1 cellular context compared by ENCODE assay signal in genomic region chr15:70100495-70101331, GRCh38.
A peak's percentile ranks its signal among the peaks of the same experiment; 100 is the strongest.
TF ChIP-seq lines count a peak whose summit lies in the region.

No MANE protein-coding gene starts in this region.

TF ChIP-seq in HEK293, 187 proteins besides CTCF, POLR2A, EP300 and RAD21 (continued from another document):
- TF ChIP-seq ZNF639 (tag by site-specific recombination; IDR thresholded peaks at IDR 0.05) (no peak), ZNF324 (tag by site-specific recombination; IDR thresholded peaks at IDR 0.05) (0 out of 2 replicates have a peak, but pooled peaks have one; percentile 36), ZNF394 (tag by site-specific recombination; IDR thresholded peaks at IDR 0.05; ENCODE audit: borderline replicate concordance) (no peak; the same call in 1 of the 2 replicates), KLF16 (tag by site-specific recombination; IDR thresholded peaks at IDR 0.05) (0 out of 2 replicates have a peak, but pooled peaks have one; percentile 13), ZNF112 (tag by site-specific recombination; IDR thresholded peaks at IDR 0.05) (no peak)
- TF ChIP-seq, protein P1, sequence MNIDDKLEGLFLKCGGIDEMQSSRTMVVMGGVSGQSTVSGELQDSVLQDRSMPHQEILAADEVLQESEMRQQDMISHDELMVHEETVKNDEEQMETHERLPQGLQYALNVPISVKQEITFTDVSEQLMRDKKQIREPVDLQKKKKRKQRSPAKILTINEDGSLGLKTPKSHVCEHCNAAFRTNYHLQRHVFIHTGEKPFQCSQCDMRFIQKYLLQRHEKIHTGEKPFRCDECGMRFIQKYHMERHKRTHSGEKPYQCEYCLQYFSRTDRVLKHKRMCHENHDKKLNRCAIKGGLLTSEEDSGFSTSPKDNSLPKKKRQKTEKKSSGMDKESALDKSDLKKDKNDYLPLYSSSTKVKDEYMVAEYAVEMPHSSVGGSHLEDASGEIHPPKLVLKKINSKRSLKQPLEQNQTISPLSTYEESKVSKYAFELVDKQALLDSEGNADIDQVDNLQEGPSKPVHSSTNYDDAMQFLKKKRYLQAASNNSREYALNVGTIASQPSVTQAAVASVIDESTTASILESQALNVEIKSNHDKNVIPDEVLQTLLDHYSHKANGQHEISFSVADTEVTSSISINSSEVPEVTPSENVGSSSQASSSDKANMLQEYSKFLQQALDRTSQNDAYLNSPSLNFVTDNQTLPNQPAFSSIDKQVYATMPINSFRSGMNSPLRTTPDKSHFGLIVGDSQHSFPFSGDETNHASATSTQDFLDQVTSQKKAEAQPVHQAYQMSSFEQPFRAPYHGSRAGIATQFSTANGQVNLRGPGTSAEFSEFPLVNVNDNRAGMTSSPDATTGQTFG (tag by site-specific recombination; IDR thresholded peaks at IDR 0.05; ENCODE audit: borderline replicate concordance): no peak
